15 cellular contexts compared by ENCODE assay signal in genomic region chr21:32702702-32703101, GRCh38. TPM values are rescaled to one million over a fixed set of nuclear protein-coding genes. Genes with fewer than 3 reads are reported as not detected.
DNase-seq lines count a peak whose midpoint lies in the region; ATAC-seq and TF ChIP-seq lines count a peak whose summit lies in the region.
"Had no signal": no experiment of that assay in that cellular context is flagged by ENCODE, and none has a peak within 500 bp of the region (broad histone marks: within the 10 kb centered on the region; RNA-seq: fewer than 3 reads in every experiment).

No MANE protein-coding gene starts in this region.

- in situ Hi-C loops in ACHN (cut with HindIII; ENCODE audit: low pct_ligation_motif_present, low pct_unique_long_range_greater_than_20kb, low sequenced_read_pairs), result no loop called here

- H3K4me3 ChIP-seq in AG09309 (ENCODE audit: control insufficient read depth, low read depth, low read length) (no peak overlapping the region), GM23338 (no peak overlapping the region), SK-N-MC (no peak overlapping the region), fibroblast of villous mesenchyme (ENCODE audit: low read depth, low read length) (no peak overlapping the region), neural progenitor cell (no peak overlapping the region)
- H3K4me3 ChIP-seq: colonic mucosa, heart right ventricle, right lobe of liver, transverse colon had no signal

- H3K4me2 ChIP-seq in GM23338 (no peak overlapping the region), neural progenitor cell (no peak overlapping the region)

- H3F3A ChIP-seq in GM23338 (replicated peaks; ENCODE audit: low read depth) (no peaks in the 10 kb centered on the region), neural progenitor cell (ENCODE audit: low read depth) (no peaks in the 10 kb centered on the region)

- no peaks in the 10 kb centered on the region for H3K36me3 Mint-ChIP-seq in GM23338 (ENCODE audit: low read depth)
- peaks cover 4% of the 10 kb centered on the region for H3K36me3 Mint-ChIP-seq in neural progenitor cell

- H3K4me1 ChIP-seq in GM23338 (ENCODE audit: insufficient read depth) (peaks cover 8% of the 10 kb centered on the region; the same call in 1 of the 2 replicates), neural progenitor cell (no peaks in the 10 kb centered on the region)
- H3K4me1 ChIP-seq: colonic mucosa, right lobe of liver had no signal

- no peaks in the 10 kb centered on the region for H3K9me2 ChIP-seq in GM23338 (ENCODE audit: insufficient read depth)

- H3K4me1 Mint-ChIP-seq in GM23338 (peaks cover 12% of the 10 kb centered on the region; the same call in 2 of the 3 replicates), neural progenitor cell (no peaks in the 10 kb centered on the region)

- H3K9me3 ChIP-seq in SK-N-MC (ENCODE audit: low read depth, low read length), result no peaks in the 10 kb centered on the region
- no peaks in the 10 kb centered on the region for H3K9me3 ChIP-seq in neural progenitor cell (ENCODE audit: low read depth)
- H3K9me3 ChIP-seq: colonic mucosa, heart right ventricle, right lobe of liver, transverse colon had no signal

- H3K27me3 Mint-ChIP-seq in GM23338 (ENCODE audit: insufficient read depth, low read depth, poor library complexity) (no peaks in the 10 kb centered on the region), neural progenitor cell (ENCODE audit: insufficient read depth, low read depth) (no peaks in the 10 kb centered on the region)

- H3K36me3 ChIP-seq in GM23338 (ENCODE audit: insufficient read depth) (no peaks in the 10 kb centered on the region), SK-N-MC (ENCODE audit: insufficient read depth, low read length) (no peaks in the 10 kb centered on the region), neural progenitor cell (no peaks in the 10 kb centered on the region)
- H3K36me3 ChIP-seq: colonic mucosa, transverse colon had no signal

- H3K79me2 ChIP-seq in GM23338 (replicated peaks; ENCODE audit: insufficient read depth), result no peaks in the 10 kb centered on the region
- no peaks in the 10 kb centered on the region for H3K79me2 ChIP-seq in neural progenitor cell (ENCODE audit: low read depth)

- TF ChIP-seq CTCF in AG09309 (IDR thresholded peaks at IDR 0.05; ENCODE audit: control insufficient read depth, insufficient read depth, low read depth, low read length, missing control alignments), result no peak
- TF ChIP-seq CTCF in GM23338 (conservative IDR thresholded peaks at IDR 0.05; ENCODE audit: low read depth in 2 of 2), result no peak
- no peak for TF ChIP-seq CTCF in fibroblast of villous mesenchyme (IDR thresholded peaks at IDR 0.05; ENCODE audit: insufficient read depth, low read depth, low read length)
- TF ChIP-seq CTCF in neural progenitor cell (IDR thresholded peaks at IDR 0.05), result no peak

- H2AFZ ChIP-seq in GM23338 (no peak overlapping the region), neural progenitor cell (replicated peaks) (no peak overlapping the region)

- no peaks in the 10 kb centered on the region for H3K9me3 Mint-ChIP-seq in GM23338
- H3K9me3 Mint-ChIP-seq in neural progenitor cell, result no peaks in the 10 kb centered on the region

- H4K20me1 ChIP-seq in GM23338 (replicated peaks; ENCODE audit: insufficient read depth) (no peaks in the 10 kb centered on the region), neural progenitor cell (ENCODE audit: low read depth) (no peaks in the 10 kb centered on the region)

- ATAC-seq in GM23338 (no peak), HG03196 (IDR thresholded peaks at IDR 0.05; ENCODE audit: unreplicated experiment) (no peak), GM19455 (IDR thresholded peaks at IDR 0.05; ENCODE audit: unreplicated experiment) (no peak)

- H3K4me3 Mint-ChIP-seq in GM23338 (no peak overlapping the region), neural progenitor cell (no peak overlapping the region)

- H3K27me3 ChIP-seq in GM23338 (ENCODE audit: insufficient read depth) (no peaks in the 10 kb centered on the region), neural progenitor cell (no peaks in the 10 kb centered on the region)
- H3K27me3 ChIP-seq: colonic mucosa, heart right ventricle, right lobe of liver, transverse colon had no signal

- H3K9ac ChIP-seq in SK-N-MC (ENCODE audit: insufficient read length), result no peak overlapping the region
- no peak overlapping the region for H3K9ac ChIP-seq in neural progenitor cell

- peak overlapping the region; percentile 4; the same call in 1 of the 2 replicates for H3K27ac Mint-ChIP-seq in GM23338
- H3K27ac Mint-ChIP-seq in neural progenitor cell, result no peak overlapping the region

- H3K27ac ChIP-seq in GM23338 (ENCODE audit: low read depth) (no peak overlapping the region), SK-N-MC (peak overlapping the region; percentile 55; the same call in 1 of the 2 replicates), neural progenitor cell (no peak overlapping the region)
- H3K27ac ChIP-seq: colonic mucosa, heart right ventricle, right lobe of liver, transverse colon had no signal

- DNase-seq in AG09309 (ENCODE audit: low read depth), result peak; percentile 39
- no peak for DNase-seq in GM23338 (ENCODE audit: low spot score)
- no peak for DNase-seq in SK-N-MC (ENCODE audit: low read depth, low spot score)
- DNase-seq in fibroblast of villous mesenchyme (ENCODE audit: low read depth), result peak; percentile 88
- no peak for DNase-seq in neural progenitor cell (ENCODE audit: low spot score)
- no peak for DNase-seq in ACHN
- DNase-seq: activated CD4-positive, alpha-beta T cell treated with anti-CD3 and anti-CD28 coated beads for 1 hour; colonic mucosa; heart right ventricle; NCI-H2171; right lobe of liver; Right ventricle myocardium superior; transverse colon had no signal

TF ChIP-seq in GM23338, 12 proteins besides CTCF, POLR2A, EP300 and RAD21 (continues in another document):
- TF ChIP-seq CREB1 (CRISPR knock-in tag; IDR thresholded peaks at IDR 0.05; ENCODE audit: low read depth), result no peak
- TF ChIP-seq NANOG (IDR thresholded peaks at IDR 0.05; ENCODE audit: borderline replicate concordance), result no peak
- TF ChIP-seq ETS1 (IDR thresholded peaks at IDR 0.05), result no peak
- TF ChIP-seq ZNF331 (CRISPR knock-in tag; IDR thresholded peaks at IDR 0.05; ENCODE audit: low read depth), result no peak
- TF ChIP-seq JUNB (IDR thresholded peaks at IDR 0.05; ENCODE audit: unreplicated experiment), result no peak

RNA-seq across cellular contexts. Expression of gene SYNJ1, which starts 25.1 kb away (rescaled TPM):
- total RNA-seq in GM23338 (2014; rRNA removed; shearing (Covaris generic)), result 4.2 and 8.2 TPM in 2 replicates
- polyA plus RNA-seq in GM23338 (2016; fragmentation: Nextera tagmentation; extraction: Ambion mirVana), result 1.4 and 2.2 TPM in 2 replicates
- 7.1 and 7.3 TPM in 2 replicates for total RNA-seq in fibroblast of villous mesenchyme
- 2.0 and 4.1 TPM in 2 replicates for total RNA-seq in neural progenitor cell (ENCODE audit: low replicate concordance)

Comparison
In these comparisons a context has a peak if more than half of its experiments do, and no peak if none do; other contexts are left out.
1. DNase-seq: peak in AG09309 (single experiment) and fibroblast of villous mesenchyme (single experiment); none in GM23338 (single experiment), SK-N-MC (single experiment), neural progenitor cell (single experiment) and ACHN (single experiment).